10 cellular contexts compared by ENCODE assay signal in the genomic region with DNA sequence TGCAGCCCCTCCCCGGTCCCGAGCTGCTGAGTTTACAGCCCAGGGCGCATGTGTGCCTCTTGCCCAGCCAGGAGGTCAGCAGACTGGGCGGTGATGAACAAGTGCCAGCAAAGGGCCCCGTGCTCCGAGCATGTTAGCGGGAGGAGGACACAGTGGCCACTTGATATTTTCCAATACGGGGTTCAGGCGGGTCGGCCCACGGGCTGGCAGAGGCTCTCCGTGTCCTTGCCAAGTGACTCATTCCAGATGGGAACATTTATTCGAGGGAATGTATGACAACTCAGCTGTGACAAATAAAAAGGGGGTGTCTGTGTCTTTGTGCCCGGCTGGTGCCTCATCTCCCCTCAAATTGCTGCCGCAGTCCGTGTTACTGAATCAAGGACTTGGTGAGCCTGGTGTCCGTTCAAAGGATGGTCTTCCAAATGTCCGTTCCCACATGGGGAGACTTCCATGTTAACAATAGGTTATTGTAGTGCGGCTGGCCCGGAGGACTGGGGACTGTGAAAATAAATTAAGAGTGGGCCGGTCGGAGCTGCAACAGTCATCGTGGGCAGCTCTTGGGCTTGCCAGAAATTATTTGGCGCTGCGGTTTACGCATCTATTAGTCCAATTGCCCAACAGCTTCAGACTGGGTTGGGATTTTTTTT.
DNase-seq lines count a peak whose midpoint lies in the region; ATAC-seq and TF ChIP-seq lines count a peak whose summit lies in the region.
"Had no signal": no experiment of that assay in that cellular context is flagged by ENCODE, and none has a peak within 500 bp of the region (broad histone marks: within the 10 kb centered on the region; RNA-seq: fewer than 3 reads in every experiment).

No MANE protein-coding gene starts in this region.

- H3K4me3 ChIP-seq in ACC112 (ENCODE audit: low read depth, low read length) (peak overlapping the region; percentile 47), adrenal gland (no peak overlapping the region), neuronal stem cell (ENCODE audit: low read length in 2 of 2) (no peak overlapping the region)

- H3K27ac Mint-ChIP-seq in activated CD4-positive, alpha-beta T cell treated with anti-CD3 and anti-CD28 coated beads, Interleukin-2, amount 10 ng/mL, durations not matched to agents 24 days and 14 days = no peak overlapping the region
- H3K27ac Mint-ChIP-seq: B cell had no signal

- no peak overlapping the region for H2BK120ac ChIP-seq in neuronal stem cell (ENCODE audit: low read depth, low read length)

- no peak overlapping the region for H3K9ac ChIP-seq in neuronal stem cell (ENCODE audit: low read depth, low read length, poor library complexity)

- H2AFZ ChIP-seq in ACC112 (ENCODE audit: low read length, unreplicated experiment) (peak overlapping the region; percentile 14), neuronal stem cell (ENCODE audit: low read length) (no peak overlapping the region)

- peak overlapping the region; percentile 9 for H3K23ac ChIP-seq in neuronal stem cell (ENCODE audit: low read depth, low read length, poor library complexity)

- H3K79me1 ChIP-seq in neuronal stem cell (ENCODE audit: low read depth, low read length) = no peaks in the 10 kb centered on the region

- no peaks in the 10 kb centered on the region for H3K9me3 Mint-ChIP-seq in activated CD4-positive, alpha-beta T cell treated with anti-CD3 and anti-CD28 coated beads, Interleukin-2, amount 10 ng/mL, durations not matched to agents 24 days and 14 days

- H3K4me1 Mint-ChIP-seq in activated CD4-positive, alpha-beta T cell treated with anti-CD3 and anti-CD28 coated beads, Interleukin-2, amount 10 ng/mL, durations not matched to agents 24 days and 14 days = no peaks in the 10 kb centered on the region
- H3K4me1 Mint-ChIP-seq: B cell had no signal

- peak overlapping the region; percentile 39 for H3K18ac ChIP-seq in neuronal stem cell (ENCODE audit: low read length)

- H3K79me2 ChIP-seq in ACC112 (ENCODE audit: control insufficient read depth, insufficient read depth, low read length, unreplicated experiment) = no peaks in the 10 kb centered on the region

- H3K9me3 ChIP-seq in adrenal gland (replicated peaks in 1 of 3) = no peaks in the 10 kb centered on the region
- peaks cover 0 to 3% of the 10 kb centered on the region in 2 donors for H3K9me3 ChIP-seq in neuronal stem cell (replicated peaks in 1 of 2; ENCODE audit: control insufficient read depth in 2 of 2, insufficient read depth in 1 of 2, low read depth in 1 of 2, low read length in 2 of 2)

- peak overlapping the region; percentile 77 for H4K91ac ChIP-seq in neuronal stem cell (ENCODE audit: low read depth, low read length, poor library complexity)

- H3K4ac ChIP-seq in neuronal stem cell (ENCODE audit: low read length) = no peak overlapping the region

- TF ChIP-seq POLR2A in adrenal gland (IDR thresholded peaks at IDR 0.05) = peak; percentile 46

- H2BK15ac ChIP-seq in neuronal stem cell (ENCODE audit: low read length) = peak overlapping the region; percentile 76

- DNase-seq in adrenal gland (peak; percentile 86 to 97 (median 97)), foreskin melanocyte (peak; percentile 66), neuronal stem cell (ENCODE audit: low spot score) (no peak), UCSD-AML1 (lab: John Stamatoyannopoulos, UW; ENCODE audit: unreplicated experiment) (no peak)
- DNase-seq in activated CD4-positive, alpha-beta T cell treated with anti-CD3 and anti-CD28 coated beads, Interleukin-2, amount 10 ng/mL, durations not matched to agents 24 days and 14 days = no peak
- DNase-seq: small intestine had no signal

- WGBS in adrenal gland, 4 donors = 34 to 51% (median 42%) methylated on average over 14 to 26 of the region's 26 CpGs
- WGBS in neuronal stem cell (ENCODE audit: extremely low coverage in 2 of 2, insufficient read length in 2 of 2, insufficient replicate concordance in 1 of 2), 2 donors = no CpG with 5 or more reads among the region's 26 CpGs

- no peak overlapping the region for H3K14ac ChIP-seq in neuronal stem cell (ENCODE audit: low read length)

- H3K36me3 ChIP-seq in ACC112 (ENCODE audit: insufficient read depth, low read length) = no peaks in the 10 kb centered on the region
- no peaks in the 10 kb centered on the region for H3K36me3 ChIP-seq in adrenal gland (replicated peaks in 1 of 2)
- H3K36me3 ChIP-seq in neuronal stem cell (replicated peaks in 1 of 2; ENCODE audit: control insufficient read depth in 2 of 2, insufficient read depth in 2 of 2, low read length in 2 of 2) = no peaks in the 10 kb centered on the region

- H3K4me3 Mint-ChIP-seq in activated CD4-positive, alpha-beta T cell treated with anti-CD3 and anti-CD28 coated beads, Interleukin-2, amount 10 ng/mL, durations not matched to agents 24 days and 14 days = no peak overlapping the region
- H3K4me3 Mint-ChIP-seq: B cell had no signal

- no peaks in the 10 kb centered on the region for H3K36me3 Mint-ChIP-seq in activated CD4-positive, alpha-beta T cell treated with anti-CD3 and anti-CD28 coated beads, Interleukin-2, amount 10 ng/mL, durations not matched to agents 24 days and 14 days (ENCODE audit: low read depth)

- peak overlapping the region; percentile 60 for H2BK12ac ChIP-seq in neuronal stem cell (ENCODE audit: low read length)

- H3K27me3 Mint-ChIP-seq in activated CD4-positive, alpha-beta T cell treated with anti-CD3 and anti-CD28 coated beads, Interleukin-2, amount 10 ng/mL, durations not matched to agents 24 days and 14 days = no peaks in the 10 kb centered on the region

- ATAC-seq in GM21423 (IDR thresholded peaks at IDR 0.05; ENCODE audit: unreplicated experiment) (no peak), HG03175 (IDR thresholded peaks at IDR 0.05; ENCODE audit: unreplicated experiment) (no peak)

- H4K8ac ChIP-seq in neuronal stem cell (ENCODE audit: low read depth, low read length) = no peak overlapping the region

- peaks cover 22% of the 10 kb centered on the region for H3K4me1 ChIP-seq in ACC112 (ENCODE audit: control insufficient read depth, insufficient read depth, low read length, unreplicated experiment)
- peaks cover 36 to 66% of the 10 kb centered on the region in 2 donors for H3K4me1 ChIP-seq in adrenal gland (replicated peaks in 1 of 2)
- H3K4me1 ChIP-seq in neuronal stem cell (ENCODE audit: control insufficient read depth in 2 of 2, insufficient read depth in 1 of 2, low read depth in 1 of 2, low read length in 2 of 2) = peaks cover 16 to 50% of the 10 kb centered on the region in 2 donors

- no peak overlapping the region for H2BK5ac ChIP-seq in neuronal stem cell (ENCODE audit: low read length)

- H3K4me2 ChIP-seq in neuronal stem cell (ENCODE audit: insufficient read depth, low read length, poor library complexity, severe bottlenecking) = no peak overlapping the region

- peak overlapping the region; percentile 61 for H3K27ac ChIP-seq in ACC112 (ENCODE audit: low read depth, low read length)
- H3K27ac ChIP-seq in adrenal gland = peak overlapping the region; percentile 69 to 94 (median 90)
- H3K27ac ChIP-seq in neuronal stem cell (replicated peaks; ENCODE audit: low read length) = no peak overlapping the region

- peak overlapping the region; percentile 72 for H2AK5ac ChIP-seq in neuronal stem cell (ENCODE audit: low read depth, low read length)

- intact Hi-C loops in adrenal gland (cut with DNase I) = loop anchor here in 1 of 2 donors (10.0 kb wide), 1 partner anchor 329 kb away; a partner anchor contains a TSS
- intact Hi-C loops in activated CD4-positive, alpha-beta T cell treated with anti-CD3 and anti-CD28 coated beads, Interleukin-2, amount 10 ng/mL, durations not matched to agents 24 days and 14 days (cut with micrococcal nuclease) = no loop called here

- H3K27me3 ChIP-seq in ACC112 (ENCODE audit: insufficient read depth, low read length) = no peaks in the 10 kb centered on the region
- no peaks in the 10 kb centered on the region for H3K27me3 ChIP-seq in adrenal gland
- peaks cover 0 to 15% (median 0%) of the 10 kb centered on the region in 3 experiments for H3K27me3 ChIP-seq in neuronal stem cell (ENCODE audit: control insufficient read depth in 3 of 3, insufficient read depth in 3 of 3, low read depth in 1 of 3, low read length in 3 of 3)

- no peak for TF ChIP-seq CTCF in adrenal gland (IDR thresholded peaks at IDR 0.05)

Comparison
In these comparisons a context has a peak if more than half of its experiments do, and no peak if none do; other contexts are left out.
1. DNase-seq: peak in adrenal gland (7 of 7) and foreskin melanocyte (single experiment); none in neuronal stem cell (single experiment), UCSD-AML1 (single experiment) and activated CD4-positive, alpha-beta T cell treated with anti-CD3 and anti-CD28 coated beads, Interleukin-2, amount 10 ng/mL, durations not matched to agents 24 days and 14 days (single experiment).